8 cellular contexts compared by ENCODE assay signal in genomic region chr1:24929876-24930702, GRCh38. TPM values are rescaled to one million over a fixed set of nuclear protein-coding genes. Genes with fewer than 3 reads are reported as not detected.
DNase-seq lines count a peak whose midpoint lies in the region; TF ChIP-seq lines count a peak whose summit lies in the region.

RUNX3 (minus strand) TSS chr1:24930276; CDS start chr1:24929868, 408 bp downstream.

- WGBS in mesodermal cell (ENCODE audit: insufficient coverage in 2 of 2), 2 experiments = 1% methylated on average over 79 to 80 of the region's 117 CpGs

- no peaks in the 10 kb centered on the region for H3K9me3 ChIP-seq in Loucy (ENCODE audit: insufficient read depth, low read depth, low read length)
- no peaks in the 10 kb centered on the region for H3K9me3 ChIP-seq in mesodermal cell (ENCODE audit: control insufficient read depth, low read length)

- peak; percentile 98 for DNase-seq in H7
- peak; percentile 89 for DNase-seq in UCSD-AML1 (lab: John Stamatoyannopoulos, UW; ENCODE audit: unreplicated experiment)
- no peak for DNase-seq in brain microvascular endothelial cell
- DNase-seq in stimulated activated CD8-positive, alpha-beta memory T cell treated with anti-CD3 and anti-CD28 coated beads, Interleukin-7, amount 100 ng/mL, for 24 hours (ENCODE audit: low read depth) = peak; percentile 72
- DNase-seq in HPDE6-E6E7 (ENCODE audit: extremely low spot score) = no peak

- peak within 1 kb of the TSS; percentile 23 for H3K27ac ChIP-seq in brain microvascular endothelial cell
- no peak within 1 kb of the TSS for H3K27ac ChIP-seq in mesodermal cell (ENCODE audit: low read depth, low read length, severe bottlenecking)

- H3K27me3 ChIP-seq in H7 (ENCODE audit: control insufficient read depth, insufficient read depth, low read length) (peaks cover 91% of the 10 kb centered on the region), Loucy (ENCODE audit: insufficient read depth, low read length, poor library complexity, severe bottlenecking) (no peaks in the 10 kb centered on the region), brain microvascular endothelial cell (replicated peaks) (no peaks in the 10 kb centered on the region)

- peak within 1 kb of the TSS; percentile 85 for H3K9ac ChIP-seq in Loucy (ENCODE audit: low read depth, low read length, poor library complexity, severe bottlenecking)

- peaks cover 76% of the 10 kb centered on the region for H3K79me2 ChIP-seq in Loucy (ENCODE audit: insufficient read depth, low read length)

- H3K4me3 ChIP-seq in H7 (ENCODE audit: insufficient read depth, low read depth, low read length) (peak within 1 kb of the TSS; percentile 55), Loucy (ENCODE audit: low read length, poor library complexity, severe bottlenecking) (peak within 1 kb of the TSS; percentile 84), brain microvascular endothelial cell (ENCODE audit: low read depth, low read length) (peak within 1 kb of the TSS; percentile 60), mesodermal cell (ENCODE audit: extremely low read depth, insufficient read depth, low read length, poor library complexity, severe bottlenecking) (peak within 1 kb of the TSS; percentile 40)

- H3K9me2 ChIP-seq in Loucy (replicated peaks; ENCODE audit: low read depth, low read length) = no peaks in the 10 kb centered on the region

- H2AFZ ChIP-seq in Loucy (ENCODE audit: low read length) = 0 out of 2 replicates have a peak within 1 kb of the TSS, but pooled peaks have one; percentile 52

- H3K36me3 ChIP-seq in H7 (replicated peaks; ENCODE audit: control insufficient read depth, insufficient read depth, low read length) (no peaks in the 10 kb centered on the region), Loucy (ENCODE audit: insufficient read depth, low read length) (peaks cover 14% of the 10 kb centered on the region; the same call in 1 of the 2 replicates), brain microvascular endothelial cell (replicated peaks) (no peaks in the 10 kb centered on the region), mesodermal cell (ENCODE audit: control insufficient read depth, insufficient read depth, low read length) (no peaks in the 10 kb centered on the region)

- H3K4me1 ChIP-seq in Loucy (ENCODE audit: insufficient read depth, low read length, poor library complexity, severe bottlenecking) = peaks cover 37% of the 10 kb centered on the region
- peaks cover 18% of the 10 kb centered on the region for H3K4me1 ChIP-seq in mesodermal cell (ENCODE audit: control insufficient read depth, insufficient read depth, low read length, poor library complexity, severe bottlenecking)

- H4K20me1 ChIP-seq in Loucy (ENCODE audit: insufficient read depth, low read length, poor library complexity, severe bottlenecking) = peaks cover 41% of the 10 kb centered on the region

- peak within 1 kb of the TSS; percentile 93 for H3K4me2 ChIP-seq in Loucy (ENCODE audit: low read depth, low read length, poor library complexity, severe bottlenecking)

- TF ChIP-seq CTCF in GM12874 (IDR thresholded peaks at IDR 0.05; ENCODE audit: insufficient read depth, low read depth, low read length) (peak; percentile 36), Loucy (conservative IDR thresholded peaks at IDR 0.05; ENCODE audit: low read length) (peak; percentile 35), brain microvascular endothelial cell (IDR thresholded peaks at IDR 0.05; ENCODE audit: low read depth, low read length, missing control alignments) (no peak)

- in situ Hi-C loops in brain microvascular endothelial cell (cut with HindIII; ENCODE audit: low pct_ligation_motif_present, low sequenced_read_pairs) = no loop called here

- no peaks in the 10 kb centered on the region for H3F3A ChIP-seq in Loucy (ENCODE audit: low read depth)

RNA-seq across cellular contexts. Expression of gene RUNX3, which starts in this region (rescaled TPM):
- total RNA-seq in H7 (2014; rRNA removed; shearing (Covaris generic)) = 1.3 and 3.5 TPM in 2 replicates
- polyA plus RNA-seq in mesodermal cell (2013, experiment 1 of 2) = 4.4 TPM
- polyA plus RNA-seq in mesodermal cell (2013, experiment 2 of 2) = 2.8 TPM

Comparison
In these comparisons a context has a peak if more than half of its experiments do, and no peak if none do; other contexts are left out.
1. DNase-seq: peak in H7 (single experiment), UCSD-AML1 (single experiment) and stimulated activated CD8-positive, alpha-beta memory T cell treated with anti-CD3 and anti-CD28 coated beads, Interleukin-7, amount 100 ng/mL, for 24 hours (single experiment); none in brain microvascular endothelial cell (single experiment) and HPDE6-E6E7 (single experiment).
2. Peak in every context shown above with its lines, with median percentiles within 50 percentile points of each other: H3K4me3 ChIP-seq.